In the genomic region with DNA sequence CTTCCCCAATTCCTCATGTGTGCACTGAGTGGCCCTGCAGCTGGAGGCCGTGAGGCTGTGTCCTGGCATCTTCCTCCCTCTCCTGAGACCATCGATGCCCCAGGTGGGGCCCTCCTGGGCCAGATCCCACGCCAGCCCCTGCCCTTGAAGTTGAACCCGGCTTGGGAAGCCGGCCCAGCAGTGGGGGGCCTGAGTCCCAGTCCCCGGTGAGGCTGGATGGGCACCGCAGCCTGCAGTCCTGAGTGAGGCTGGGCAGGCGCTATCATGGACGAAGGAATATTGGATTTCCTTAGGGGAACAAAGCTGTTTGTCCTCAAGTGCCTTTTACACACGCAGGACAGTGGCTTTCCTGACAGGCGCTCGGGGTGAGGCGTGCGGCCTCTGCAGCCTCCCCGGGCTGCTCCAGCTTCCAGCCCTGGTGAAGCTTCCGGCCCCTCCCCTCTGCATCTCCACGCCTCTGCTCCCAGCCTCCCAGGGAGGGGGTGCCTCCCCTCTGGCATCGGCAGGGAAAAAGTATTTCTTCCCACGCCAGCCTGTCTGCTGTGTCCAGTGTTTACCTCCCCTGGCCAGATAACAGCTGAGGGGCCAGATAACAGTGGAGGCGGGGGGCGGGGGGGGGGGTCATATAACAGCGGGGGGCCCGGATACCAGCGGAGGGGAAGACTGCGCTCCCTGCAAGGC, we compare ENCODE assay signal across 11 cellular contexts.
DNase-seq lines count a peak whose midpoint lies in the region; ATAC-seq, FAIRE-seq and TF ChIP-seq lines count a peak whose summit lies in the region.
"Had no signal": no experiment of that assay in that cellular context is flagged by ENCODE, and none has a peak within 500 bp of the region (broad histone marks: within the 10 kb centered on the region; RNA-seq: fewer than 3 reads in every experiment).

No MANE protein-coding gene starts in this region.

- no peak for TF ChIP-seq CTCF in H1 (IDR thresholded peaks at IDR 0.05; ENCODE audit: control extremely low read depth in 1 of 3, insufficient read depth in 1 of 3, low read depth in 1 of 3, low read length in 3 of 3)
- no peak for TF ChIP-seq CTCF in mucosa of descending colon (IDR thresholded peaks at IDR 0.05)
- TF ChIP-seq CTCF in uterus (IDR thresholded peaks at IDR 0.05), result no peak

- no peak for FAIRE-seq in H1 (lab: Jason Lieb, UNC)
- FAIRE-seq: GM12878 had no signal

- H3K18ac ChIP-seq in H1 (ENCODE audit: extremely low read depth, low read length), result no peak overlapping the region; the same call in 1 of the 2 replicates

- no peaks in the 10 kb centered on the region for H3K23me2 ChIP-seq in H1 (ENCODE audit: low read depth, low read length)

- no peaks in the 10 kb centered on the region; a peak in 2 of 8 replicates for H3K36me3 ChIP-seq in H1 (ENCODE audit: control insufficient read depth in 2 of 4, insufficient read depth in 4 of 4, low read length in 3 of 4)
- no peaks in the 10 kb centered on the region for H3K36me3 ChIP-seq in mucosa of descending colon (ENCODE audit: low read depth)
- H3K36me3 ChIP-seq in uterus, result no peaks in the 10 kb centered on the region

- no peaks in the 10 kb centered on the region for H3K27me3 ChIP-seq in H1 (replicated peaks in 1 of 4; ENCODE audit: control insufficient read depth in 3 of 4, extremely low read depth in 1 of 4, insufficient read depth in 3 of 4, low read length in 3 of 4)
- no peaks in the 10 kb centered on the region for H3K27me3 ChIP-seq in uterus
- H3K27me3 ChIP-seq: Peyer's patch had no signal

- H3K27ac ChIP-seq in H1 (ENCODE audit: low read depth, low read length) (no peak overlapping the region), uterus (peak overlapping the region in 1 of 2 donors; percentile 53)
- H3K27ac ChIP-seq: 22Rv1 had no signal

- H3K9ac ChIP-seq in H1 (replicated peaks in 1 of 4; ENCODE audit: extremely low read depth in 1 of 4, low read depth in 3 of 4, low read length in 3 of 4), result no peak overlapping the region

- peak overlapping the region; percentile 75 for H2BK5ac ChIP-seq in H1 (ENCODE audit: low read depth, low read length)

- CTCF ChIA-PET in H1 (lab: Charles Lee; ENCODE audit: partially characterized antibody), result interaction anchor here (1.0 to 2.1 kb wide), 10 partner anchors 9 to 77 kb away, joined by 3 to 10 read pairs (median 4); no protein-coding TSS in a partner anchor

- no peak overlapping the region for H2AFZ ChIP-seq in H1 (ENCODE audit: low read length)

- no peak overlapping the region for H3K4ac ChIP-seq in H1 (replicated peaks; ENCODE audit: insufficient read length, low read depth, low read length)

- H2AK5ac ChIP-seq in H1 (ENCODE audit: low read depth, low read length), result 0 out of 2 replicates have a peak overlapping the region, but pooled peaks have one; percentile 26

- no peak overlapping the region for H2BK15ac ChIP-seq in H1 (ENCODE audit: low read length)

- H3K79me2 ChIP-seq in H1 (ENCODE audit: control insufficient read depth in 1 of 2, insufficient read depth in 2 of 2, low read length in 2 of 2), result no peaks in the 10 kb centered on the region

- H3K23ac ChIP-seq in H1 (ENCODE audit: insufficient read length), result no peak overlapping the region

- H3K4me1 ChIP-seq in H1 (replicated peaks in 1 of 4; ENCODE audit: control insufficient read depth in 3 of 4, insufficient read depth in 4 of 4, low read length in 3 of 4), result peaks cover 5 to 57% (median 48%) of the 10 kb centered on the region in 4 experiments
- H3K4me1 ChIP-seq in mucosa of descending colon (ENCODE audit: low read depth), result no peaks in the 10 kb centered on the region
- peaks cover 2 to 9% of the 10 kb centered on the region in 2 donors for H3K4me1 ChIP-seq in uterus

- H4K5ac ChIP-seq in H1 (ENCODE audit: insufficient read length, low read depth, low read length), result no peak overlapping the region

- no peak overlapping the region for H2BK120ac ChIP-seq in H1 (replicated peaks; ENCODE audit: low read depth, low read length)

- H3K9me3 ChIP-seq in H1 (ENCODE audit: insufficient read depth in 2 of 2, low read depth in 1 of 2, low read length in 1 of 2) (no peaks in the 10 kb centered on the region), mucosa of descending colon (no peaks in the 10 kb centered on the region), uterus (no peaks in the 10 kb centered on the region)
- H3K9me3 ChIP-seq: Peyer's patch had no signal

- no peak overlapping the region for H4K91ac ChIP-seq in H1 (replicated peaks; ENCODE audit: insufficient read length, low read length)

- no peaks in the 10 kb centered on the region for H4K20me1 ChIP-seq in H1 (replicated peaks in 1 of 2; ENCODE audit: control insufficient read depth in 1 of 2, insufficient read depth in 2 of 2, low read length in 2 of 2)

- no peak for TF ChIP-seq RAD21 in H1 (IDR thresholded peaks at IDR 0.05 in 1 of 2, conservative IDR thresholded peaks at IDR 0.05 in 1 of 2; ENCODE audit: low read depth in 2 of 2, low read length in 2 of 2)

- WGBS in H1 (ENCODE audit: extremely low coverage in 1 of 2, insufficient coverage in 1 of 2, insufficient read length in 1 of 2, insufficient replicate concordance in 2 of 2, low coverage in 1 of 2, low lambda C conversion rate in 2 of 2, missing lambda C conversion rate in 1 of 2), 2 experiments, result 82% methylated on average over 14 of the region's 25 CpGs; no CpG with 5 or more reads in 1 of the 2 experiments

- DNase-seq in DMS 273 (lab: John Stamatoyannopoulos, UW; ENCODE audit: unreplicated experiment) (peak; percentile 38), DMS 273 treated with DMSO at 0.1 percent for 48 hours (lab: John Stamatoyannopoulos, UW) (no peak), H1 (ENCODE audit: low read depth in 1 of 2, low spot score in 2 of 2) (no peak), mucosa of descending colon (no peak), uterus (peak; percentile 65 to 67), SIG-M5 (lab: John Stamatoyannopoulos, UW) (no peak)

- TF ChIP-seq EP300 in H1 (IDR thresholded peaks at IDR 0.05; ENCODE audit: borderline replicate concordance in 1 of 2, low read depth in 2 of 2, low read length in 2 of 2), result no peak

- no peak overlapping the region for H3K4me3 ChIP-seq in H1 (ENCODE audit: extremely low read depth in 1 of 4, insufficient read depth in 2 of 4, low read depth in 3 of 4, low read length in 4 of 4)
- no peak overlapping the region for H3K4me3 ChIP-seq in mucosa of descending colon
- no peak overlapping the region for H3K4me3 ChIP-seq in uterus
- H3K4me3 ChIP-seq: GM12878, Peyer's patch had no signal

- no peak overlapping the region for H3K14ac ChIP-seq in H1 (ENCODE audit: insufficient read length)

- intact Hi-C loops in mucosa of descending colon (cut with DNase I, micrococcal nuclease), result no loop called here
- intact Hi-C loops in uterus (cut with DNase I; ENCODE audit: low total_unique reads), result no loop called here

- no peak overlapping the region for H3K56ac ChIP-seq in H1 (replicated peaks; ENCODE audit: insufficient read length, low read depth, low read length)

- POLR2A ChIA-PET in H1 (lab: Charles Lee; ENCODE audit: partially characterized antibody), result no interaction called here

- no peak for TF ChIP-seq POLR2A in H1 (IDR thresholded peaks at IDR 0.05; ENCODE audit: control extremely low read depth in 1 of 2, low read depth in 2 of 2, low read length in 2 of 2)
- no peak for TF ChIP-seq POLR2A in uterus (IDR thresholded peaks at IDR 0.05)

- no peak overlapping the region for H2BK12ac ChIP-seq in H1 (ENCODE audit: low read depth, low read length)

- H2BK20ac ChIP-seq in H1 (ENCODE audit: low read length), result no peak overlapping the region

- no peak overlapping the region for H3K4me2 ChIP-seq in H1 (ENCODE audit: insufficient read depth in 1 of 2, low read depth in 2 of 2, low read length in 2 of 2)

- ATAC-seq in mucosa of descending colon (peak; percentile 12), GM21528 (IDR thresholded peaks at IDR 0.05; ENCODE audit: low FRiP score, unreplicated experiment) (no peak), HG03025 (IDR thresholded peaks at IDR 0.05; ENCODE audit: low FRiP score, unreplicated experiment) (no peak)
- ATAC-seq: GM12878 had no signal

- H4K8ac ChIP-seq in H1 (ENCODE audit: extremely low read depth, insufficient read depth, low read length), result peak overlapping the region; percentile 29; the same call in 1 of the 2 replicates

- 0 out of 2 replicates have a peak, but pooled peaks cover 3% of the 10 kb centered on the region for H3K79me1 ChIP-seq in H1 (ENCODE audit: low read depth, low read length)

TF ChIP-seq in H1, 55 proteins besides CTCF, POLR2A, EP300 and RAD21:
- no peak for TF ChIP-seq RXRA (IDR thresholded peaks at IDR 0.05; ENCODE audit: insufficient read depth, low read depth, low read length)
- peak; percentile 12; the same call in 1 of the 2 replicates for TF ChIP-seq GABPA (IDR thresholded peaks at IDR 0.05; ENCODE audit: borderline replicate concordance, insufficient read depth, low read length)
- no peak for TF ChIP-seq ASH2L (IDR thresholded peaks at IDR 0.05; ENCODE audit: low read length)
TF ChIP-seq in H1: peak in this region for 1.

Comparison
In these comparisons a context has a peak if more than half of its experiments do, and no peak if none do; other contexts are left out.
1. DNase-seq: peak in DMS 273 (single experiment) and uterus (2 of 2); none in DMS 273 treated with DMSO at 0.1 percent for 48 hours (single experiment), H1 (0 of 2), mucosa of descending colon (0 of 3) and SIG-M5 (single experiment).